ENCODE assay signal across 17 cellular contexts in genomic region chr20:19100975-19101374, GRCh38.
A peak's percentile ranks its signal among the peaks of the same experiment; 100 is the strongest.
DNase-seq lines count a peak whose midpoint lies in the region; ATAC-seq and TF ChIP-seq lines count a peak whose summit lies in the region.
"Had no signal": no experiment of that assay in that cellular context is flagged by ENCODE, and none has a peak within 500 bp of the region (broad histone marks: within the 10 kb centered on the region; RNA-seq: fewer than 3 reads in every experiment).

No MANE protein-coding gene starts in this region.

- H3F3A ChIP-seq in GM23338 (replicated peaks; ENCODE audit: low read depth), result no peaks in the 10 kb centered on the region
- no peaks in the 10 kb centered on the region for H3F3A ChIP-seq in neural progenitor cell (ENCODE audit: low read depth)

- H3K9ac ChIP-seq in neural progenitor cell, result no peak overlapping the region
- H3K9ac ChIP-seq: BLaER1 treated with 17β-estradiol and CSF1 and Interleukin-3, amounts not matched to agents 10 nM and 100 nM had no signal

- no peak for TF ChIP-seq RAD21 in Ishikawa (IDR thresholded peaks at IDR 0.05; ENCODE audit: low read depth)

- H3K27ac Mint-ChIP-seq in GM23338, result no peak overlapping the region
- H3K27ac Mint-ChIP-seq in glutamatergic neuron (ENCODE audit: unreplicated experiment), result peak overlapping the region; percentile 12
- no peak overlapping the region for H3K27ac Mint-ChIP-seq in neural progenitor cell
- H3K27ac Mint-ChIP-seq: CD8-positive, alpha-beta T cell; HFFc6; IgD-negative memory B cell had no signal

- H3K36me3 ChIP-seq in GM23338 (ENCODE audit: insufficient read depth), result no peaks in the 10 kb centered on the region
- H3K36me3 ChIP-seq in neural progenitor cell, result no peaks in the 10 kb centered on the region
- no peaks in the 10 kb centered on the region for H3K36me3 ChIP-seq in BE2C
- H3K36me3 ChIP-seq: BLaER1 treated with 17β-estradiol and CSF1 and Interleukin-3, amounts not matched to agents 10 nM and 100 nM had no signal

- H4K20me1 ChIP-seq in GM23338 (replicated peaks; ENCODE audit: insufficient read depth), result no peaks in the 10 kb centered on the region
- no peaks in the 10 kb centered on the region for H4K20me1 ChIP-seq in neural progenitor cell (ENCODE audit: low read depth)
- H4K20me1 ChIP-seq: BLaER1 treated with 17β-estradiol and CSF1 and Interleukin-3, amounts not matched to agents 10 nM and 100 nM had no signal

- H3K4me1 Mint-ChIP-seq in GM23338, result peaks cover 8% of the 10 kb centered on the region
- H3K4me1 Mint-ChIP-seq in glutamatergic neuron (ENCODE audit: low read depth, unreplicated experiment), result peaks cover 19% of the 10 kb centered on the region
- peaks cover 2% of the 10 kb centered on the region for H3K4me1 Mint-ChIP-seq in neural progenitor cell

- H3K36me3 Mint-ChIP-seq in GM23338 (ENCODE audit: low read depth) (no peaks in the 10 kb centered on the region; the same call in 2 of the 3 replicates), glutamatergic neuron (ENCODE audit: unreplicated experiment) (no peaks in the 10 kb centered on the region), neural progenitor cell (no peaks in the 10 kb centered on the region)
- H3K36me3 Mint-ChIP-seq: CD8-positive, alpha-beta T cell; IgD-negative memory B cell had no signal

- H3K4me2 ChIP-seq in GM23338 (no peak overlapping the region), neural progenitor cell (no peak overlapping the region)
- H3K4me2 ChIP-seq: BLaER1 treated with 17β-estradiol and CSF1 and Interleukin-3, amounts not matched to agents 10 nM and 100 nM had no signal

- DNase-seq in GM23338 (ENCODE audit: low spot score), result no peak
- DNase-seq in glutamatergic neuron, result no peak
- peak; percentile 7 for DNase-seq in neural progenitor cell (ENCODE audit: low spot score)
- DNase-seq in BE2C, result no peak
- no peak for DNase-seq in AML-193 (lab: John Stamatoyannopoulos, UW)
- DNase-seq in H4 (ENCODE audit: low spot score), result no peak
- DNase-seq: Calu3; CD8-positive, alpha-beta T cell; DMS79 treated with DMSO at 0.1 percent for 48 hours; GF-D8; HCEC 1CT; HFFc6; KG1 had no signal

- no peaks in the 10 kb centered on the region for H3K79me2 ChIP-seq in GM23338 (replicated peaks; ENCODE audit: insufficient read depth)
- no peaks in the 10 kb centered on the region for H3K79me2 ChIP-seq in neural progenitor cell (ENCODE audit: low read depth)

- no peaks in the 10 kb centered on the region for H3K27me3 ChIP-seq in GM23338 (ENCODE audit: insufficient read depth)
- no peaks in the 10 kb centered on the region for H3K27me3 ChIP-seq in neural progenitor cell
- H3K27me3 ChIP-seq in BE2C, result no peaks in the 10 kb centered on the region
- H3K27me3 ChIP-seq: BLaER1 treated with 17β-estradiol and CSF1 and Interleukin-3, amounts not matched to agents 10 nM and 100 nM had no signal

- peaks cover 2% of the 10 kb centered on the region for H3K4me1 ChIP-seq in GM23338 (ENCODE audit: insufficient read depth)
- H3K4me1 ChIP-seq in neural progenitor cell, result no peaks in the 10 kb centered on the region
- no peaks in the 10 kb centered on the region for H3K4me1 ChIP-seq in BE2C

- H3K4me3 ChIP-seq in GM23338 (no peak overlapping the region), neural progenitor cell (no peak overlapping the region), BE2C (ENCODE audit: low read depth, low read length) (no peak overlapping the region)
- H3K4me3 ChIP-seq: BLaER1 treated with 17β-estradiol and CSF1 and Interleukin-3, amounts not matched to agents 10 nM and 100 nM had no signal

- H3K27me3 Mint-ChIP-seq in GM23338 (ENCODE audit: insufficient read depth, low read depth, poor library complexity), result peaks cover 4% of the 10 kb centered on the region
- peaks cover 3% of the 10 kb centered on the region for H3K27me3 Mint-ChIP-seq in glutamatergic neuron (ENCODE audit: unreplicated experiment)
- H3K27me3 Mint-ChIP-seq in neural progenitor cell (ENCODE audit: insufficient read depth, low read depth), result no peaks in the 10 kb centered on the region

- H3K4me3 Mint-ChIP-seq in GM23338 (no peak overlapping the region), glutamatergic neuron (ENCODE audit: unreplicated experiment) (no peak overlapping the region), neural progenitor cell (no peak overlapping the region)
- H3K4me3 Mint-ChIP-seq: CD8-positive, alpha-beta T cell; HFFc6; IgD-negative memory B cell had no signal

- no peak for TF ChIP-seq EP300 in Ishikawa (IDR thresholded peaks at IDR 0.05; ENCODE audit: borderline replicate concordance)

- no peak for ATAC-seq in GM23338
- ATAC-seq: CD8-positive, alpha-beta T cell had no signal

- H3K9me3 ChIP-seq in neural progenitor cell (ENCODE audit: low read depth) (no peaks in the 10 kb centered on the region), BE2C (no peaks in the 10 kb centered on the region)
- H3K9me3 ChIP-seq: BLaER1 treated with 17β-estradiol and CSF1 and Interleukin-3, amounts not matched to agents 10 nM and 100 nM had no signal

- H3K9me3 Mint-ChIP-seq in GM23338 (no peaks in the 10 kb centered on the region; the same call in 2 of the 3 replicates), glutamatergic neuron (ENCODE audit: unreplicated experiment) (no peaks in the 10 kb centered on the region), neural progenitor cell (no peaks in the 10 kb centered on the region)
- H3K9me3 Mint-ChIP-seq: CD8-positive, alpha-beta T cell had no signal

- H2AFZ ChIP-seq in GM23338, result no peak overlapping the region
- H2AFZ ChIP-seq in neural progenitor cell (replicated peaks), result no peak overlapping the region

- H3K27ac ChIP-seq in GM23338 (ENCODE audit: low read depth) (no peak overlapping the region), neural progenitor cell (no peak overlapping the region)
- H3K27ac ChIP-seq: BLaER1 treated with 17β-estradiol and CSF1 and Interleukin-3, amounts not matched to agents 10 nM and 100 nM; HL-60 had no signal

- TF ChIP-seq CTCF in GM23338 (conservative IDR thresholded peaks at IDR 0.05; ENCODE audit: low read depth in 2 of 2) (no peak), glutamatergic neuron (IDR thresholded peaks at IDR 0.05; ENCODE audit: partially characterized antibody, unreplicated experiment) (no peak), neural progenitor cell (IDR thresholded peaks at IDR 0.05) (no peak), BE2C (IDR thresholded peaks at IDR 0.05; ENCODE audit: low read depth, low read length) (no peak)

- 0 out of 2 replicates have a peak, but pooled peaks cover 3% of the 10 kb centered on the region for H3K9me2 ChIP-seq in GM23338 (ENCODE audit: insufficient read depth)

TF ChIP-seq in GM23338, 12 proteins besides CTCF, POLR2A, EP300 and RAD21:
- TF ChIP-seq CREB1 (CRISPR knock-in tag; IDR thresholded peaks at IDR 0.05; ENCODE audit: low read depth), result no peak
- TF ChIP-seq REST (IDR thresholded peaks at IDR 0.05; ENCODE audit: unreplicated experiment), result peak; percentile 56
TF ChIP-seq in GM23338: peak in this region for 1.

TF ChIP-seq in Ishikawa, 13 proteins besides CTCF, POLR2A, EP300 and RAD21:
- TF ChIP-seq REST (IDR thresholded peaks at IDR 0.05; ENCODE audit: low read depth), result peak; percentile 64
- TF ChIP-seq FOXM1 (IDR thresholded peaks at IDR 0.05; ENCODE audit: borderline replicate concordance, low read depth), result no peak
